ENCODE assay signal across 1 cellular context in the genomic region with DNA sequence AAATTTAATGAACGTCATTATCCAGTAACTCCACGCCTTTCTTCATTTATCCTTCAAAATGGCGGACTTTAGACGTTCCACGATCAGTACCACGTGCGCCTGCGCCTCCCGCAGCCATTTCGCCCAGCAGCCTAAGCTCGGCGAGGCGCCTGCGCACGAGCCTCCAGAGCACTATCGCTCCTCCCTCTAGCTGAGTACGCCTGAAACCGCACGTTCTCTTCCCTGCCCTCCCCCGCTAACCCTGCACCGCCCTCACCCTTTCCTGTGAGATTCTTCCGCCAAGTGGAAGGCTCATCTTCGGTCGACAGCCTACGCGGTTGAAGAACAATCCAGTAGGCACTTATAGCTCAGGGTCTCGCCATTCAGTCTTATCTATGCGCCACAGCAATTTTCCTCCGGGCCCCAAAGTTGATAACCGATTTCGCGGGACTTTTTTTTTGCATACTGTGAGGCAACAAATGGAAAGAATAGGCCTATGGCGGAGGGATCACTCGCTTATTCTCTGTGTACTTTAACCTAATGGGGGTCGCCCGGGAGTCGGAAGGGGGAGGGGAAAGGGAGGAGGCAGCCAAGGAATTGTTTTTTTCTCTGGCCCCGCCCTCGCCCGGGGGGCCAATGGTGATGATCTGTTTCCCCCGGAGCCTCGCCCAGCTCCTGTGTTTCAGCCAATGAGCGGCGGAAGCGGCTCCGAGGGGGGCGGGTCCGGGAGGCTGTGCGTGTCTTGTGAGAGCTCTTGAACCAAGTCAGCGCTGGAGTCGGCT.
TF ChIP-seq lines count a peak whose summit lies in the region.

A gene with protein sequence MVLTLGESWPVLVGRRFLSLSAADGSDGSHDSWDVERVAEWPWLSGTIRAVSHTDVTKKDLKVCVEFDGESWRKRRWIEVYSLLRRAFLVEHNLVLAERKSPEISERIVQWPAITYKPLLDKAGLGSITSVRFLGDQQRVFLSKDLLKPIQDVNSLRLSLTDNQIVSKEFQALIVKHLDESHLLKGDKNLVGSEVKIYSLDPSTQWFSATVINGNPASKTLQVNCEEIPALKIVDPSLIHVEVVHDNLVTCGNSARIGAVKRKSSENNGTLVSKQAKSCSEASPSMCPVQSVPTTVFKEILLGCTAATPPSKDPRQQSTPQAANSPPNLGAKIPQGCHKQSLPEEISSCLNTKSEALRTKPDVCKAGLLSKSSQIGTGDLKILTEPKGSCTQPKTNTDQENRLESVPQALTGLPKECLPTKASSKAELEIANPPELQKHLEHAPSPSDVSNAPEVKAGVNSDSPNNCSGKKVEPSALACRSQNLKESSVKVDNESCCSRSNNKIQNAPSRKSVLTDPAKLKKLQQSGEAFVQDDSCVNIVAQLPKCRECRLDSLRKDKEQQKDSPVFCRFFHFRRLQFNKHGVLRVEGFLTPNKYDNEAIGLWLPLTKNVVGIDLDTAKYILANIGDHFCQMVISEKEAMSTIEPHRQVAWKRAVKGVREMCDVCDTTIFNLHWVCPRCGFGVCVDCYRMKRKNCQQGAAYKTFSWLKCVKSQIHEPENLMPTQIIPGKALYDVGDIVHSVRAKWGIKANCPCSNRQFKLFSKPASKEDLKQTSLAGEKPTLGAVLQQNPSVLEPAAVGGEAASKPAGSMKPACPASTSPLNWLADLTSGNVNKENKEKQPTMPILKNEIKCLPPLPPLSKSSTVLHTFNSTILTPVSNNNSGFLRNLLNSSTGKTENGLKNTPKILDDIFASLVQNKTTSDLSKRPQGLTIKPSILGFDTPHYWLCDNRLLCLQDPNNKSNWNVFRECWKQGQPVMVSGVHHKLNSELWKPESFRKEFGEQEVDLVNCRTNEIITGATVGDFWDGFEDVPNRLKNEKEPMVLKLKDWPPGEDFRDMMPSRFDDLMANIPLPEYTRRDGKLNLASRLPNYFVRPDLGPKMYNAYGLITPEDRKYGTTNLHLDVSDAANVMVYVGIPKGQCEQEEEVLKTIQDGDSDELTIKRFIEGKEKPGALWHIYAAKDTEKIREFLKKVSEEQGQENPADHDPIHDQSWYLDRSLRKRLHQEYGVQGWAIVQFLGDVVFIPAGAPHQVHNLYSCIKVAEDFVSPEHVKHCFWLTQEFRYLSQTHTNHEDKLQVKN (N-terminal part only) (plus strand): TSS at position 741 of the 761 bp plus-strand sequence. CDS start 677 bp downstream, outside the sequence.

TF ChIP-seq in K562, 482 proteins besides CTCF, POLR2A, EP300 and RAD21 (continued from another document and continues in another):
- TF ChIP-seq FOXM1 (IDR thresholded peaks at IDR 0.05; ENCODE audit: low read depth) (peak; percentile 77), FOXM1 (CRISPR knock-in tag; IDR thresholded peaks at IDR 0.05; ENCODE audit: low read depth) (no peak), SMAD1 (IDR thresholded peaks at IDR 0.05; ENCODE audit: low read depth, low read length, partially characterized antibody) (no peak), RB1 (IDR thresholded peaks at IDR 0.05; ENCODE audit: low read depth) (peak; percentile 75; the same call in 1 of the 2 replicates), TCFL5 (CRISPR knock-in tag; conservative IDR thresholded peaks at IDR 0.05) (no peak), PPARD (CRISPR knock-in tag; IDR thresholded peaks at IDR 0.05) (no peak), HEY1 (CRISPR knock-in tag; IDR thresholded peaks at IDR 0.05; ENCODE audit: borderline replicate concordance) (no peak), KLF10 (CRISPR knock-in tag; IDR thresholded peaks at IDR 0.05) (no peak), GABPB1 (CRISPR knock-in tag; IDR thresholded peaks at IDR 0.05) (peak; percentile 74; the same call in 1 of the 2 replicates), PTTG1 (tag; IDR thresholded peaks at IDR 0.05; ENCODE audit: low read depth) (no peak), WHSC1 (IDR thresholded peaks at IDR 0.05; ENCODE audit: low read length) (no peak), PTRF (tag; IDR thresholded peaks at IDR 0.05) (no peak), TAF9B (IDR thresholded peaks at IDR 0.05; ENCODE audit: partially characterized antibody) (peak; percentile 81), ZNF76 (CRISPR knock-in tag; IDR thresholded peaks at IDR 0.05; ENCODE audit: borderline replicate concordance) (peak; percentile 68), ASH1L (IDR thresholded peaks at IDR 0.05; ENCODE audit: borderline replicate concordance, low read depth, partially characterized antibody) (peak; percentile 41), ZNF263 (CRISPR knock-in tag; IDR thresholded peaks at IDR 0.05; ENCODE audit: borderline replicate concordance) (peak; percentile 94), MTF1 (CRISPR knock-in tag; IDR thresholded peaks at IDR 0.05; ENCODE audit: borderline replicate concordance) (no peak), ZBTB40 (IDR thresholded peaks at IDR 0.05) (peak; percentile 73), ZBTB40 (CRISPR knock-in tag; IDR thresholded peaks at IDR 0.05) (no peak; the same call in 1 of the 2 replicates), CSDE1 (IDR thresholded peaks at IDR 0.05) (peak in 1 of 2 experiments; percentile 65; a peak in 1 of 4 replicates), RFX1 (IDR thresholded peaks at IDR 0.05) (peak; percentile 53), NFRKB (IDR thresholded peaks at IDR 0.05; ENCODE audit: low read depth) (peak; percentile 98), LARP7 (IDR thresholded peaks at IDR 0.05) (no peak), NR2F6 (CRISPR knock-in tag; IDR thresholded peaks at IDR 0.05) (0 out of 2 replicates have a peak, but pooled peaks have one; percentile 62), MECOM (CRISPR knock-in tag; IDR thresholded peaks at IDR 0.05) (peak; percentile 74), KAT8 (IDR thresholded peaks at IDR 0.05; ENCODE audit: low read depth) (no peak), CEBPG (CRISPR knock-in tag; IDR thresholded peaks at IDR 0.05) (peak; percentile 94), CEBPG (tag; conservative IDR thresholded peaks at IDR 0.05 in 1 of 2, IDR thresholded peaks at IDR 0.05 in 1 of 2) (peak; percentile 96 to 99)
- TF ChIP-seq, protein P1, sequence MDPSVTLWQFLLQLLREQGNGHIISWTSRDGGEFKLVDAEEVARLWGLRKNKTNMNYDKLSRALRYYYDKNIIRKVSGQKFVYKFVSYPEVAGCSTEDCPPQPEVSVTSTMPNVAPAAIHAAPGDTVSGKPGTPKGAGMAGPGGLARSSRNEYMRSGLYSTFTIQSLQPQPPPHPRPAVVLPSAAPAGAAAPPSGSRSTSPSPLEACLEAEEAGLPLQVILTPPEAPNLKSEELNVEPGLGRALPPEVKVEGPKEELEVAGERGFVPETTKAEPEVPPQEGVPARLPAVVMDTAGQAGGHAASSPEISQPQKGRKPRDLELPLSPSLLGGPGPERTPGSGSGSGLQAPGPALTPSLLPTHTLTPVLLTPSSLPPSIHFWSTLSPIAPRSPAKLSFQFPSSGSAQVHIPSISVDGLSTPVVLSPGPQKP (CRISPR knock-in tag; IDR thresholded peaks at IDR 0.05), result no peak
- TF ChIP-seq, protein P2, sequence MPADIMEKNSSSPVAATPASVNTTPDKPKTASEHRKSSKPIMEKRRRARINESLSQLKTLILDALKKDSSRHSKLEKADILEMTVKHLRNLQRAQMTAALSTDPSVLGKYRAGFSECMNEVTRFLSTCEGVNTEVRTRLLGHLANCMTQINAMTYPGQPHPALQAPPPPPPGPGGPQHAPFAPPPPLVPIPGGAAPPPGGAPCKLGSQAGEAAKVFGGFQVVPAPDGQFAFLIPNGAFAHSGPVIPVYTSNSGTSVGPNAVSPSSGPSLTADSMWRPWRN (IDR thresholded peaks at IDR 0.05; ENCODE audit: low read depth), result peak; percentile 92
- TF ChIP-seq, protein P3, sequence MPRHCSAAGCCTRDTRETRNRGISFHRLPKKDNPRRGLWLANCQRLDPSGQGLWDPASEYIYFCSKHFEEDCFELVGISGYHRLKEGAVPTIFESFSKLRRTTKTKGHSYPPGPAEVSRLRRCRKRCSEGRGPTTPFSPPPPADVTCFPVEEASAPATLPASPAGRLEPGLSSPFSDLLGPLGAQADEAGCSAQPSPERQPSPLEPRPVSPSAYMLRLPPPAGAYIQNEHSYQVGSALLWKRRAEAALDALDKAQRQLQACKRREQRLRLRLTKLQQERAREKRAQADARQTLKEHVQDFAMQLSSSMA (CRISPR knock-in tag; IDR thresholded peaks at IDR 0.05), result no peak
- TF ChIP-seq, protein P4, sequence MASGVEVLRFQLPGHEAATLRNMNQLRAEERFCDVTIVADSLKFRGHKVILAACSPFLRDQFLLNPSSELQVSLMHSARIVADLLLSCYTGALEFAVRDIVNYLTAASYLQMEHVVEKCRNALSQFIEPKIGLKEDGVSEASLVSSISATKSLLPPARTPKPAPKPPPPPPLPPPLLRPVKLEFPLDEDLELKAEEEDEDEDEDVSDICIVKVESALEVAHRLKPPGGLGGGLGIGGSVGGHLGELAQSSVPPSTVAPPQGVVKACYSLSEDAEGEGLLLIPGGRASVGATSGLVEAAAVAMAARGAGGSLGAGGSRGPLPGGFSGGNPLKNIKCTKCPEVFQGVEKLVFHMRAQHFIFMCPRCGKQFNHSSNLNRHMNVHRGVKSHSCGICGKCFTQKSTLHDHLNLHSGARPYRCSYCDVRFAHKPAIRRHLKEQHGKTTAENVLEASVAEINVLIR (CRISPR knock-in tag; IDR thresholded peaks at IDR 0.05), result peak; percentile 48; the same call in 1 of the 2 replicates
- TF ChIP-seq, protein P5, sequence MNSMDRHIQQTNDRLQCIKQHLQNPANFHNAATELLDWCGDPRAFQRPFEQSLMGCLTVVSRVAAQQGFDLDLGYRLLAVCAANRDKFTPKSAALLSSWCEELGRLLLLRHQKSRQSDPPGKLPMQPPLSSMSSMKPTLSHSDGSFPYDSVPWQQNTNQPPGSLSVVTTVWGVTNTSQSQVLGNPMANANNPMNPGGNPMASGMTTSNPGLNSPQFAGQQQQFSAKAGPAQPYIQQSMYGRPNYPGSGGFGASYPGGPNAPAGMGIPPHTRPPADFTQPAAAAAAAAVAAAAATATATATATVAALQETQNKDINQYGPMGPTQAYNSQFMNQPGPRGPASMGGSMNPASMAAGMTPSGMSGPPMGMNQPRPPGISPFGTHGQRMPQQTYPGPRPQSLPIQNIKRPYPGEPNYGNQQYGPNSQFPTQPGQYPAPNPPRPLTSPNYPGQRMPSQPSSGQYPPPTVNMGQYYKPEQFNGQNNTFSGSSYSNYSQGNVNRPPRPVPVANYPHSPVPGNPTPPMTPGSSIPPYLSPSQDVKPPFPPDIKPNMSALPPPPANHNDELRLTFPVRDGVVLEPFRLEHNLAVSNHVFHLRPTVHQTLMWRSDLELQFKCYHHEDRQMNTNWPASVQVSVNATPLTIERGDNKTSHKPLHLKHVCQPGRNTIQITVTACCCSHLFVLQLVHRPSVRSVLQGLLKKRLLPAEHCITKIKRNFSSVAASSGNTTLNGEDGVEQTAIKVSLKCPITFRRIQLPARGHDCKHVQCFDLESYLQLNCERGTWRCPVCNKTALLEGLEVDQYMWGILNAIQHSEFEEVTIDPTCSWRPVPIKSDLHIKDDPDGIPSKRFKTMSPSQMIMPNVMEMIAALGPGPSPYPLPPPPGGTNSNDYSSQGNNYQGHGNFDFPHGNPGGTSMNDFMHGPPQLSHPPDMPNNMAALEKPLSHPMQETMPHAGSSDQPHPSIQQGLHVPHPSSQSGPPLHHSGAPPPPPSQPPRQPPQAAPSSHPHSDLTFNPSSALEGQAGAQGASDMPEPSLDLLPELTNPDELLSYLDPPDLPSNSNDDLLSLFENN (IDR thresholded peaks at IDR 0.05; ENCODE audit: low read depth in 2 of 2, low read length in 2 of 2), result no peak
